24 cellular contexts compared by ENCODE assay signal in genomic region chr17:68396795-68397536, GRCh38.
A peak's percentile ranks its signal among the peaks of the same experiment; 100 is the strongest.
DNase-seq lines count a peak whose midpoint lies in the region; ATAC-seq and FAIRE-seq lines count a peak whose summit lies in the region.
"Had no signal": no experiment of that assay in that cellular context is flagged by ENCODE, and none has a peak within 500 bp of the region (broad histone marks: within the 10 kb centered on the region; RNA-seq: fewer than 3 reads in every experiment).

No MANE protein-coding gene starts in this region.

- H3K18ac ChIP-seq in mesenchymal stem cell (ENCODE audit: low read depth in 1 of 2, low read length in 2 of 2) = peak overlapping the region; percentile 23 to 29

- H2BK5ac ChIP-seq in mesenchymal stem cell (ENCODE audit: low read depth, low read length, poor library complexity, severe bottlenecking) = no peak overlapping the region

- no peak overlapping the region for H2AFZ ChIP-seq in mesenchymal stem cell (ENCODE audit: low read depth, low read length)
- H2AFZ ChIP-seq: GM23338 had no signal

- peak overlapping the region in 4 of 8 donors; percentile 39 to 63 (median 50) for H3K4me3 Mint-ChIP-seq in CD4-positive, alpha-beta memory T cell
- peak overlapping the region; percentile 20 for H3K4me3 Mint-ChIP-seq in activated naive CD8-positive, alpha-beta T cell treated with anti-CD3 and anti-CD28 coated beads, Interleukin-2, amount 10 ng/mL, durations not matched to agents 7 days and 5 days
- H3K4me3 Mint-ChIP-seq: activated T-helper 1 cell treated with anti-CD3 and anti-CD28 coated beads, Interleukin-12 subunit alpha, Interleukin-12 subunit beta, Interleukin-2, Interleukin-4 antibody, amounts not matched to agents 30 ng/mL and 10 ng/mL and 1 ng/mL, durations not matched to agents 14 hours and 24 hours and 36 hours; central memory CD8-positive, alpha-beta T cell; GM23338 had no signal

- DNase-seq in CD4-positive, alpha-beta memory T cell = peak in 4 of 5 donors; percentile 24 to 59 (median 44)
- no peak for DNase-seq in HTR-8/SVneo (ENCODE audit: insufficient read length, low spot score)
- DNase-seq in activated naive CD8-positive, alpha-beta T cell treated with anti-CD3 and anti-CD28 coated beads, Interleukin-2, amount 10 ng/mL, durations not matched to agents 7 days and 5 days = no peak
- DNase-seq in mesenchymal stem cell = peak; percentile 63
- no peak for DNase-seq in superior temporal gyrus (ENCODE audit: extremely low spot score)
- no peak for DNase-seq in stimulated activated CD4-positive, alpha-beta T cell treated with anti-CD3 and anti-CD28 coated beads, Interleukin-1b, Interleukin-23, amount 100 ng/mL, for 48 hours
- DNase-seq: activated CD4-positive, alpha-beta T cell treated with anti-CD3 and anti-CD28 coated beads, Interleukin-2, amount 50 U/mL, for 4 hours; AML-193; amygdala; effector CD8-positive, alpha-beta T cell; hippocampal formation; kidney glomerular epithelial cell; NCI-H2227 treated with DMSO at 0.1 percent for 48 hours; Peyer's patch; stimulated activated CD4-positive, alpha-beta T cell treated with anti-CD3 and anti-CD28 coated beads, Interleukin-4, amount 100 ng/mL, for 4 hours; stimulated activated CD8-positive, alpha-beta memory T cell treated with anti-CD3 and anti-CD28 coated beads, Interleukin-4, amount 100 ng/mL, for 48 hours; transverse colon had no signal

- peaks cover 0 to 10% of the 10 kb centered on the region in 2 donors for H3K9me3 ChIP-seq in CD4-positive, alpha-beta memory T cell (ENCODE audit: control insufficient read depth in 1 of 2, low read length in 2 of 2)
- H3K9me3 ChIP-seq in mesenchymal stem cell (ENCODE audit: control insufficient read depth, low read length) = peaks cover 5% of the 10 kb centered on the region
- H3K9me3 ChIP-seq: transverse colon had no signal

- peak overlapping the region; percentile 23 to 87 for H2BK12ac ChIP-seq in mesenchymal stem cell (ENCODE audit: low read length in 2 of 2)

- POLR2A ChIA-PET in CD4-positive, alpha-beta memory T cell (lab: Charles Lee; ENCODE audit: partially characterized antibody) = interaction anchor here (0.7 to 1.1 kb wide), 4 partner anchors 13 to 41 kb away, joined by 3 to 5 read pairs (median 4); no protein-coding TSS in a partner anchor
- POLR2A ChIA-PET in activated naive CD8-positive, alpha-beta T cell treated with anti-CD3 and anti-CD28 coated beads, Interleukin-2, amount 10 ng/mL, durations not matched to agents 7 days and 5 days (lab: Charles Lee) = interaction anchor here (5.3 kb wide), 1 partner anchor 105 kb away, joined by 63 read pairs; the partner anchor contains the start of genes ARSG and SLC16A6

- H3K79me1 ChIP-seq in mesenchymal stem cell (replicated peaks; ENCODE audit: low read length, poor library complexity, severe bottlenecking) = no peaks in the 10 kb centered on the region

- peak overlapping the region in 1 of 2 experiments; percentile 49 for H3K4ac ChIP-seq in mesenchymal stem cell (ENCODE audit: low read depth in 1 of 2, low read length in 2 of 2)

- peaks cover 27 to 44% (median 34%) of the 10 kb centered on the region in 4 donors for H3K4me1 Mint-ChIP-seq in CD4-positive, alpha-beta memory T cell
- H3K4me1 Mint-ChIP-seq in activated naive CD8-positive, alpha-beta T cell treated with anti-CD3 and anti-CD28 coated beads, Interleukin-2, amount 10 ng/mL, durations not matched to agents 7 days and 5 days = peaks cover 26% of the 10 kb centered on the region

- no peak overlapping the region for H3K4me2 ChIP-seq in mesenchymal stem cell (ENCODE audit: low read length, poor library complexity, severe bottlenecking)
- H3K4me2 ChIP-seq: GM23338 had no signal

- H3K14ac ChIP-seq in mesenchymal stem cell (ENCODE audit: low read length in 2 of 2) = no peak overlapping the region

- no peak overlapping the region for H3K27ac ChIP-seq in CD4-positive, alpha-beta memory T cell (ENCODE audit: low read depth, low read length)
- no peak overlapping the region for H3K27ac ChIP-seq in mesenchymal stem cell (ENCODE audit: low read length, poor library complexity, severe bottlenecking)
- H3K27ac ChIP-seq: Peyer's patch, transverse colon had no signal

- H2BK15ac ChIP-seq in mesenchymal stem cell (ENCODE audit: low read depth, poor library complexity, severe bottlenecking) = no peak overlapping the region

- intact Hi-C loops in CD4-positive, alpha-beta memory T cell (cut with micrococcal nuclease) = loop anchor here (5.0 kb wide), 2 partner anchors 40 kb away; no protein-coding TSS in a partner anchor

- H3K23ac ChIP-seq in mesenchymal stem cell (ENCODE audit: low read length in 2 of 2) = no peak overlapping the region

- no peaks in the 10 kb centered on the region for H3K27me3 ChIP-seq in CD4-positive, alpha-beta memory T cell (ENCODE audit: insufficient read depth, low read length)
- no peaks in the 10 kb centered on the region for H3K27me3 ChIP-seq in mesenchymal stem cell (ENCODE audit: control insufficient read depth in 1 of 2, insufficient read depth in 1 of 2, low read length in 2 of 2)
- H3K27me3 ChIP-seq: Peyer's patch, transverse colon had no signal

- H3K27ac Mint-ChIP-seq in CD4-positive, alpha-beta memory T cell = peak overlapping the region; percentile 14 to 91 (median 55)
- H3K27ac Mint-ChIP-seq in activated naive CD8-positive, alpha-beta T cell treated with anti-CD3 and anti-CD28 coated beads, Interleukin-2, amount 10 ng/mL, durations not matched to agents 7 days and 5 days = peak overlapping the region; percentile 80
- H3K27ac Mint-ChIP-seq: activated T-helper 1 cell treated with anti-CD3 and anti-CD28 coated beads, Interleukin-12 subunit alpha, Interleukin-12 subunit beta, Interleukin-2, Interleukin-4 antibody, amounts not matched to agents 30 ng/mL and 10 ng/mL and 1 ng/mL, durations not matched to agents 14 hours and 24 hours and 36 hours; GM23338 had no signal

- no peak overlapping the region for H2AK5ac ChIP-seq in mesenchymal stem cell (ENCODE audit: low read length, severe bottlenecking)

- H3K4me3 ChIP-seq in CD4-positive, alpha-beta memory T cell (ENCODE audit: low read length in 2 of 2) = no peak overlapping the region
- no peak overlapping the region for H3K4me3 ChIP-seq in mesenchymal stem cell (ENCODE audit: insufficient read depth in 1 of 2, low read depth in 1 of 2, low read length in 2 of 2)
- H3K4me3 ChIP-seq: GM23338, Peyer's patch, skin epidermis, transverse colon had no signal

- peak; percentile 72 for FAIRE-seq in HTR-8/SVneo (lab: Jason Lieb, UNC)
- FAIRE-seq: TTC549 had no signal

- peak overlapping the region; percentile 45 for H4K8ac ChIP-seq in mesenchymal stem cell (ENCODE audit: low read length)

- no peaks in the 10 kb centered on the region for H3K36me3 ChIP-seq in CD4-positive, alpha-beta memory T cell (ENCODE audit: insufficient read depth, low read length)
- H3K36me3 ChIP-seq in mesenchymal stem cell (ENCODE audit: control insufficient read depth in 1 of 2, insufficient read depth in 2 of 2, low read depth in 1 of 2, low read length in 2 of 2) = no peaks in the 10 kb centered on the region
- H3K36me3 ChIP-seq: Peyer's patch, transverse colon had no signal

- no peak overlapping the region for H3K9ac ChIP-seq in mesenchymal stem cell (ENCODE audit: low read length)

- peak overlapping the region; percentile 36 for H4K91ac ChIP-seq in mesenchymal stem cell (ENCODE audit: low read length)

- H3K36me3 Mint-ChIP-seq in CD4-positive, alpha-beta memory T cell = peaks cover 8 to 17% of the 10 kb centered on the region in 2 donors
- peaks cover 8% of the 10 kb centered on the region for H3K36me3 Mint-ChIP-seq in activated naive CD8-positive, alpha-beta T cell treated with anti-CD3 and anti-CD28 coated beads, Interleukin-2, amount 10 ng/mL, durations not matched to agents 7 days and 5 days

- CTCF ChIA-PET in CD4-positive, alpha-beta memory T cell (lab: Charles Lee; ENCODE audit: partially characterized antibody) = interaction anchor here (0.8 to 4.0 kb wide), 6 partner anchors 9 to 135 kb away, joined by 3 to 25 read pairs (median 10); no protein-coding TSS in a partner anchor

- peaks cover 0 to 14% (median 6%) of the 10 kb centered on the region in 8 donors for H3K9me3 Mint-ChIP-seq in CD4-positive, alpha-beta memory T cell
- peaks cover 3% of the 10 kb centered on the region for H3K9me3 Mint-ChIP-seq in activated naive CD8-positive, alpha-beta T cell treated with anti-CD3 and anti-CD28 coated beads, Interleukin-2, amount 10 ng/mL, durations not matched to agents 7 days and 5 days

- no peak for ATAC-seq in activated naive CD8-positive, alpha-beta T cell treated with anti-CD3 and anti-CD28 coated beads, Interleukin-2, amount 10 ng/mL, durations not matched to agents 7 days and 5 days (ENCODE audit: low read depth)
- ATAC-seq in GM19455 (IDR thresholded peaks at IDR 0.05; ENCODE audit: unreplicated experiment) = no peak
- ATAC-seq in HG03521 (IDR thresholded peaks at IDR 0.05; ENCODE audit: unreplicated experiment) = no peak
- ATAC-seq: GM23338 had no signal

- 58% methylated on average over 12 of the region's 12 CpGs for WGBS in mesenchymal stem cell

- H3K4me1 ChIP-seq in CD4-positive, alpha-beta memory T cell (ENCODE audit: insufficient read depth, low read length) = peaks cover 38% of the 10 kb centered on the region
- peaks cover 7% of the 10 kb centered on the region for H3K4me1 ChIP-seq in mesenchymal stem cell (ENCODE audit: control insufficient read depth, insufficient read depth, low read depth, low read length)

- no peaks in the 10 kb centered on the region for H3K27me3 Mint-ChIP-seq in CD4-positive, alpha-beta memory T cell
- no peaks in the 10 kb centered on the region for H3K27me3 Mint-ChIP-seq in activated naive CD8-positive, alpha-beta T cell treated with anti-CD3 and anti-CD28 coated beads, Interleukin-2, amount 10 ng/mL, durations not matched to agents 7 days and 5 days
- H3K27me3 Mint-ChIP-seq: central memory CD8-positive, alpha-beta T cell had no signal

- H2BK120ac ChIP-seq in mesenchymal stem cell (ENCODE audit: low read depth, low read length) = no peak overlapping the region

Comparison
In these comparisons a context has a peak if more than half of its experiments do, and no peak if none do; other contexts are left out.
1. DNase-seq: peak in CD4-positive, alpha-beta memory T cell (4 of 5) and mesenchymal stem cell (single experiment); none in HTR-8/SVneo (single experiment), activated naive CD8-positive, alpha-beta T cell treated with anti-CD3 and anti-CD28 coated beads, Interleukin-2, amount 10 ng/mL, durations not matched to agents 7 days and 5 days (single experiment), superior temporal gyrus (single experiment) and stimulated activated CD4-positive, alpha-beta T cell treated with anti-CD3 and anti-CD28 coated beads, Interleukin-1b, Interleukin-23, amount 100 ng/mL, for 48 hours (single experiment).